Comparison of ENCODE assay signal across 21 cellular contexts in the genomic region with DNA sequence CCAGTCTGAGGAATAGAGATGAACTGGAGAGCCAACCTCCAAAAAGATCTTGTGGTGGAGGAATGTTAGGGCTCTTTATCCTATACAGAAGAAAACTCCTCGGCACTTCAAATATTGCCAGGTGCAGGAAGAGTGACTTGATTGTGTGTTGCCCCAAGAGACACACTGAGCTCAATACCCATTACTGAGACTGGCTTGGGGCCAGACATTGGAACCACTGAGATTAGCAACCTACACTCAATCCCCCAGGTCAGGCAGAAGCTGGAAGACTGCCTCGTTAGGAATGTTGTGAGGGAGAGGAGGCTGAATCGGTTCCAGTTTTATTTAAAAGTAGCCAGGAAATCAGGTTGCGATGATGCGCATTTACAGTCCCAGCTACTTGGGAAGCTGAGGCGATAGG. TPM values are rescaled to one million over a fixed set of nuclear protein-coding genes. Genes with fewer than 3 reads are reported as not detected.
DNase-seq lines count a peak whose midpoint lies in the region; ATAC-seq and TF ChIP-seq lines count a peak whose summit lies in the region.
"Had no signal": no experiment of that assay in that cellular context is flagged by ENCODE, and none has a peak within 500 bp of the region (broad histone marks: within the 10 kb centered on the region; RNA-seq: fewer than 3 reads in every experiment).

No MANE protein-coding gene starts in this region.

- H3K9me2 ChIP-seq in GM23338 (ENCODE audit: insufficient read depth), result no peaks in the 10 kb centered on the region

- no peaks in the 10 kb centered on the region for H3K27me3 ChIP-seq in GM23338 (ENCODE audit: insufficient read depth)
- H3K27me3 ChIP-seq: BLaER1 treated with 17β-estradiol and CSF1 and Interleukin-3, amounts not matched to agents 10 nM and 100 nM; stomach; upper lobe of left lung had no signal

- H3K4me2 ChIP-seq in GM23338, result no peak overlapping the region
- H3K4me2 ChIP-seq: smooth muscle cell had no signal

- H3K27ac Mint-ChIP-seq in GM23338, result 0 out of 2 replicates have a peak overlapping the region, but pooled peaks have one; percentile 34
- peak overlapping the region in 4 of 5 experiments; percentile 37 to 61 (median 44) for H3K27ac Mint-ChIP-seq in brain
- H3K27ac Mint-ChIP-seq in progenitor cell of endocrine pancreas, result peak overlapping the region; percentile 3

- DNase-seq in NCI-H1436 (lab: John Stamatoyannopoulos, UW) (peak; percentile 2), NCI-H1436 treated with DMSO at 0.1 percent for 48 hours (lab: John Stamatoyannopoulos, UW) (no peak), GM23338 (ENCODE audit: low spot score) (no peak), progenitor cell of endocrine pancreas (ENCODE audit: low spot score, unreplicated experiment) (no peak), hippocampal formation (lab: John Stamatoyannopoulos, UW) (no peak), GDM1 (lab: John Stamatoyannopoulos, UW) (no peak)
- DNase-seq: activated CD4-positive, alpha-beta T cell treated with anti-CD3 and anti-CD28 coated beads for 48 hours; activated CD8-positive, alpha-beta memory T cell treated with anti-CD3 and anti-CD28 coated beads, Interleukin-2, amount 50 U/mL, for 4 hours; activated effector memory CD4-positive, alpha-beta T cell treated with anti-CD3 and anti-CD28 coated beads, Interleukin-2, amount 50 U/mL, for 16 hours; NCI-H1105 treated with DMSO at 0.1 percent for 48 hours; NCI-H748 treated with DMSO at 0.1 percent for 48 hours; SHP77; stimulated activated CD4-positive, alpha-beta T cell treated with anti-CD3 and anti-CD28 coated beads, Interleukin-2, amount 100 ng/mL, for 48 hours; T-cell; upper lobe of left lung had no signal

- peaks cover 11% of the 10 kb centered on the region for H3K79me2 ChIP-seq in GM23338 (replicated peaks; ENCODE audit: insufficient read depth)

- peaks cover 74% of the 10 kb centered on the region for H3K36me3 Mint-ChIP-seq in GM23338 (ENCODE audit: low read depth)
- peaks cover 44% of the 10 kb centered on the region for H3K36me3 Mint-ChIP-seq in brain
- H3K36me3 Mint-ChIP-seq in progenitor cell of endocrine pancreas (ENCODE audit: insufficient read depth), result peaks cover 32% of the 10 kb centered on the region

- H3K4me3 ChIP-seq in GM23338, result no peak overlapping the region
- H3K4me3 ChIP-seq: BLaER1 treated with 17β-estradiol and CSF1 and Interleukin-3, amounts not matched to agents 10 nM and 100 nM; smooth muscle cell; stomach; upper lobe of left lung had no signal

- H3K4me3 Mint-ChIP-seq in GM23338 (no peak overlapping the region), brain (peak overlapping the region in 2 of 5 experiments; percentile 21 to 69), progenitor cell of endocrine pancreas (ENCODE audit: low read depth) (no peak overlapping the region)
- H3K4me3 Mint-ChIP-seq: T-cell had no signal

- ATAC-seq in GM23338 (no peak), HG03045 (IDR thresholded peaks at IDR 0.05; ENCODE audit: unreplicated experiment) (no peak)
- ATAC-seq: T-cell had no signal

- TF ChIP-seq CTCF in GM23338 (conservative IDR thresholded peaks at IDR 0.05; ENCODE audit: low read depth in 2 of 2) (no peak), brain (conservative IDR thresholded peaks at IDR 0.05) (no peak), progenitor cell of endocrine pancreas (IDR thresholded peaks at IDR 0.05; ENCODE audit: unreplicated experiment) (no peak)

- no peak overlapping the region for H2AFZ ChIP-seq in GM23338

- peaks cover 18% of the 10 kb centered on the region for H4K20me1 ChIP-seq in GM23338 (replicated peaks; ENCODE audit: insufficient read depth)

- H3F3A ChIP-seq in GM23338 (replicated peaks; ENCODE audit: low read depth), result peaks cover 59% of the 10 kb centered on the region

- no peak overlapping the region for H3K27ac ChIP-seq in GM23338 (ENCODE audit: low read depth)
- H3K27ac ChIP-seq: HL-60, upper lobe of left lung had no signal

- H3K9me3 Mint-ChIP-seq in GM23338, result no peaks in the 10 kb centered on the region
- H3K9me3 Mint-ChIP-seq in brain, result no peaks in the 10 kb centered on the region
- no peaks in the 10 kb centered on the region for H3K9me3 Mint-ChIP-seq in progenitor cell of endocrine pancreas (ENCODE audit: low read depth)
- H3K9me3 Mint-ChIP-seq: T-cell had no signal

- no peaks in the 10 kb centered on the region for H3K4me1 ChIP-seq in GM23338 (ENCODE audit: insufficient read depth)

- peaks cover 57% of the 10 kb centered on the region for H3K36me3 ChIP-seq in GM23338 (ENCODE audit: insufficient read depth)

- peaks cover 4% of the 10 kb centered on the region for H3K27me3 Mint-ChIP-seq in GM23338 (ENCODE audit: insufficient read depth, low read depth, poor library complexity)
- peaks cover 6% of the 10 kb centered on the region for H3K27me3 Mint-ChIP-seq in brain
- no peaks in the 10 kb centered on the region for H3K27me3 Mint-ChIP-seq in progenitor cell of endocrine pancreas
- H3K27me3 Mint-ChIP-seq: T-cell had no signal

- H3K4me1 Mint-ChIP-seq in GM23338 (peaks cover 6% of the 10 kb centered on the region; the same call in 1 of the 3 replicates), brain (peaks cover 21% of the 10 kb centered on the region), progenitor cell of endocrine pancreas (ENCODE audit: low read depth) (peaks cover 4% of the 10 kb centered on the region)

TF ChIP-seq in GM23338, 12 proteins besides CTCF, POLR2A, EP300 and RAD21:
- TF ChIP-seq EZH2 (IDR thresholded peaks at IDR 0.05; ENCODE audit: low read depth, unreplicated experiment) (no peak), NANOG (IDR thresholded peaks at IDR 0.05; ENCODE audit: borderline replicate concordance) (no peak), CREB1 (CRISPR knock-in tag; IDR thresholded peaks at IDR 0.05; ENCODE audit: low read depth) (no peak)

RNA-seq across cellular contexts. Expression of a gene that starts 2.4 kb away (rescaled TPM):
- 80.1 and 82.6 TPM in 2 replicates for total RNA-seq in GM23338 (2014; rRNA removed; shearing (Covaris generic))
- polyA plus RNA-seq in GM23338 (2016; fragmentation: Nextera tagmentation; extraction: Ambion mirVana), result 45.9 and 59.3 TPM in 2 replicates
- 52.9 TPM for polyA plus RNA-seq in brain (ENCODE audit: insufficient read depth, low read depth, low replicate concordance)
- 106 and 117 TPM in 2 replicates for total RNA-seq in progenitor cell of endocrine pancreas

RNA-seq across cellular contexts. Expression of a gene that starts 21.7 kb away (rescaled TPM):
- 221 and 232 TPM in 2 replicates for total RNA-seq in GM23338 (2014; rRNA removed; shearing (Covaris generic))
- polyA plus RNA-seq in GM23338 (2016; fragmentation: Nextera tagmentation; extraction: Ambion mirVana) (120 and 131 TPM in 2 replicates), brain (ENCODE audit: insufficient read depth, low read depth, low replicate concordance) (60.6 TPM)
- total RNA-seq in progenitor cell of endocrine pancreas, result 83.0 and 85.0 TPM in 2 replicates
